Comparison of ENCODE assay signal across 1 cellular context in genomic region chr5:159350644-159351043, GRCh38. TPM values are rescaled to one million over a fixed set of nuclear protein-coding genes. Genes with fewer than 3 reads are reported as not detected.
"Had no signal": no experiment of that assay in that cellular context is flagged by ENCODE, and none has a peak within 500 bp of the region (broad histone marks: within the 10 kb centered on the region; RNA-seq: fewer than 3 reads in every experiment).

No MANE protein-coding gene starts in this region.

RNA-seq across cellular contexts. Expression of gene IL12B, which starts 20.4 kb away (rescaled TPM):
- total RNA-seq: G401 had no signal
